9 cellular contexts compared by ENCODE assay signal in the genomic region with DNA sequence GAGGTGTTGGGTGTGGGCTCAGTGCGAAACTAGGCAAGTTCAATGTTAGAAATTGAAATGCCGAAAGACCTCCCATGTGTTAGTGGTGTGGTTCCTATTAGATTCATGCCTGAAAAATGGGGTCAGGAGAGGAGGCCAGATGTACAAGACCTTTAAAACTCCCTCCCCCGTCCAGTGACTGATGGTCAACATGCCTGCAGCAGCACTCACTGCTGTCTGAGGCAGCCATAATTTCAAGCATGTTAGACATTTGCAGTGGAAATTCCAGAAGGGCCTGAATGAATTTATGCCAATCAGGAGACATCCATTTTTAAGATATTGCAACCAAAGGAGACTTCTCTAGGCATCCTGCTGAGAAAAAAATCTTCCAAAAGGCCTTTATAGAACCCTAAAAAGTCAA.
"Had no signal": no experiment of that assay in that cellular context is flagged by ENCODE, and none has a peak within 500 bp of the region (broad histone marks: within the 10 kb centered on the region; RNA-seq: fewer than 3 reads in every experiment).

No MANE protein-coding gene starts in this region.

- H3K9me3 Mint-ChIP-seq: GM23338, H9, HFFc6 had no signal

- ATAC-seq: GM23338, HCT116 had no signal

- H3K4me2 ChIP-seq: GM23338 had no signal

- H3K4me3 Mint-ChIP-seq: GM23338, H9, HFFc6 had no signal

- H3K27ac Mint-ChIP-seq: GM23338, H9, HFFc6 had no signal

- H2AFZ ChIP-seq: GM23248 had no signal

- H3K36me3 ChIP-seq: HAP-1 had no signal

- H3K9ac ChIP-seq: GM23248 had no signal

- H3K9me3 ChIP-seq: HAP-1 had no signal

- DNase-seq: GM23248, GOT3, H7, H9, HCEC 1CT, HFFc6 had no signal

- H3K4me3 ChIP-seq: GM23248, GM23338, HAP-1 had no signal

- H3K4me1 Mint-ChIP-seq: GM23338, H9 had no signal

- H3K27ac ChIP-seq: GM23248 had no signal
